10 cellular contexts compared by ENCODE assay signal in genomic region chr6:36493859-36494258, GRCh38. TPM values are rescaled to one million over a fixed set of nuclear protein-coding genes. Genes with fewer than 3 reads are reported as not detected.
DNase-seq lines count a peak whose midpoint lies in the region; ATAC-seq and TF ChIP-seq lines count a peak whose summit lies in the region.
"Had no signal": no experiment of that assay in that cellular context is flagged by ENCODE, and none has a peak within 500 bp of the region (broad histone marks: within the 10 kb centered on the region; RNA-seq: fewer than 3 reads in every experiment).

No MANE protein-coding gene starts in this region.

- intact Hi-C loops in activated B cell treated with CpG ODN at 0.5 μM for 24 hours (cut with micrococcal nuclease) (no loop called here), colonic mucosa (cut with DNase I) (no loop called here)

- H3K79me1 ChIP-seq in H9 (ENCODE audit: insufficient read depth, low read depth, low read length, poor library complexity, severe bottlenecking) = no peaks in the 10 kb centered on the region

- H3K27ac ChIP-seq in H9 (ENCODE audit: insufficient read length, low read depth, low read length) (no peak overlapping the region), colonic mucosa (no peak overlapping the region)

- peaks cover 10 to 48% (median 37%) of the 10 kb centered on the region in 3 experiments; a peak in 6 of 7 replicates for H3K36me3 Mint-ChIP-seq in H9 (ENCODE audit: insufficient read depth in 1 of 3, low read depth in 3 of 3)
- H3K36me3 Mint-ChIP-seq in activated B cell treated with CpG ODN at 0.5 μM for 24 hours (ENCODE audit: low read depth) = peaks cover 76% of the 10 kb centered on the region

- peak overlapping the region in 2 of 3 experiments; percentile 17 to 72; a peak in 4 of 7 replicates for H3K27ac Mint-ChIP-seq in H9
- H3K27ac Mint-ChIP-seq in activated B cell treated with CpG ODN at 0.5 μM for 24 hours = peak overlapping the region; percentile 13

- H3K9me3 ChIP-seq in H9 (ENCODE audit: control insufficient read depth, low read depth, low read length) = no peaks in the 10 kb centered on the region
- no peaks in the 10 kb centered on the region for H3K9me3 ChIP-seq in colonic mucosa
- H3K9me3 ChIP-seq: BE2C had no signal

- H3K4me3 ChIP-seq in AG09309 (ENCODE audit: control insufficient read depth, low read depth, low read length) = no peak overlapping the region
- no peak overlapping the region for H3K4me3 ChIP-seq in fibroblast of villous mesenchyme (ENCODE audit: low read depth, low read length)
- no peak overlapping the region for H3K4me3 ChIP-seq in colonic mucosa

- no CpG with 5 or more reads among the region's 2 CpGs for WGBS in H9 (ENCODE audit: extremely low coverage, insufficient read length, low lambda C conversion rate)

- H3K9me3 Mint-ChIP-seq in H9 (no peaks in the 10 kb centered on the region), activated B cell treated with CpG ODN at 0.5 μM for 24 hours (no peaks in the 10 kb centered on the region)

- DNase-seq in AG09309 (ENCODE audit: low read depth) = peak; percentile 17
- no peak for DNase-seq in H9
- no peak for DNase-seq in activated B cell treated with CpG ODN at 0.5 μM for 24 hours
- DNase-seq in fibroblast of villous mesenchyme (ENCODE audit: low read depth) = peak; percentile 22
- no peak for DNase-seq in activated effector memory CD4-positive, alpha-beta T cell treated with anti-CD3 and anti-CD28 coated beads, Interleukin-2, amount 50 U/mL, for 16 hours
- no peak for DNase-seq in globus pallidus (ENCODE audit: low spot score)
- DNase-seq in colonic mucosa = no peak
- DNase-seq: BE2C had no signal

- no peak for ATAC-seq in activated B cell treated with CpG ODN at 0.5 μM for 24 hours (ENCODE audit: low read depth)
- ATAC-seq in HG02870 (IDR thresholded peaks at IDR 0.05; ENCODE audit: unreplicated experiment) = no peak

- H3K56ac ChIP-seq in H9 (ENCODE audit: insufficient read length, low read depth, low read length) = no peak overlapping the region

- H3K4ac ChIP-seq in H9 (ENCODE audit: low read depth, low read length) = no peak overlapping the region

- H4K20me1 ChIP-seq in H9 (ENCODE audit: control insufficient read depth, insufficient read depth, insufficient read length) = no peaks in the 10 kb centered on the region

- H3K14ac ChIP-seq in H9 (ENCODE audit: insufficient read depth, low read length) = no peak overlapping the region

- H4K91ac ChIP-seq in H9 (ENCODE audit: insufficient read length, low read depth, low read length) = no peak overlapping the region

- no peaks in the 10 kb centered on the region for H3K27me3 Mint-ChIP-seq in H9 (ENCODE audit: low read depth)
- H3K27me3 Mint-ChIP-seq in activated B cell treated with CpG ODN at 0.5 μM for 24 hours = no peaks in the 10 kb centered on the region

- H3K18ac ChIP-seq in H9 (ENCODE audit: insufficient read length, low read depth, low read length) = no peak overlapping the region

- CTCF ChIA-PET in activated B cell treated with CpG ODN at 0.5 μM for 24 hours (lab: Charles Lee) = no interaction called here

- TF ChIP-seq CTCF in AG09309 (IDR thresholded peaks at IDR 0.05; ENCODE audit: control insufficient read depth, insufficient read depth, low read depth, low read length, missing control alignments) (no peak), H9 (conservative IDR thresholded peaks at IDR 0.05) (no peak), activated B cell treated with CpG ODN at 0.5 μM for 24 hours (IDR thresholded peaks at IDR 0.05) (no peak), fibroblast of villous mesenchyme (IDR thresholded peaks at IDR 0.05; ENCODE audit: insufficient read depth, low read depth, low read length) (no peak), colonic mucosa (IDR thresholded peaks at IDR 0.05) (no peak)

- H3K4me1 Mint-ChIP-seq in H9 = peaks cover 18 to 25% of the 10 kb centered on the region in 2 experiments
- no peaks in the 10 kb centered on the region for H3K4me1 Mint-ChIP-seq in activated B cell treated with CpG ODN at 0.5 μM for 24 hours

- H2BK120ac ChIP-seq in H9 (ENCODE audit: low read depth, low read length, poor library complexity, severe bottlenecking) = no peak overlapping the region

- H3K23me2 ChIP-seq in H9 (ENCODE audit: insufficient read length, low read depth, low read length, poor library complexity, severe bottlenecking) = no peaks in the 10 kb centered on the region

- no peak overlapping the region for H4K5ac ChIP-seq in H9 (ENCODE audit: insufficient read length, low read depth, low read length)

- H2BK15ac ChIP-seq in H9 (ENCODE audit: low read depth, low read length) = no peak overlapping the region

- no peak overlapping the region for H2AFZ ChIP-seq in H9 (ENCODE audit: low read length)

- peaks cover 4% of the 10 kb centered on the region for H3K36me3 ChIP-seq in colonic mucosa

- H3T11ph ChIP-seq in H9 (ENCODE audit: low read length) = no peak overlapping the region

- H3K23ac ChIP-seq in H9 (ENCODE audit: insufficient read length, low read depth, low read length) = no peak overlapping the region

- H2BK12ac ChIP-seq in H9 (ENCODE audit: insufficient read length, low read depth, low read length) = no peak overlapping the region

- H3K4me3 Mint-ChIP-seq in H9 = no peak overlapping the region
- H3K4me3 Mint-ChIP-seq in activated B cell treated with CpG ODN at 0.5 μM for 24 hours = no peak overlapping the region

- no peak overlapping the region for H2BK5ac ChIP-seq in H9 (ENCODE audit: insufficient read length, low read length)

- H3K4me1 ChIP-seq in H9 (ENCODE audit: insufficient read depth, low read length) = no peaks in the 10 kb centered on the region
- H3K4me1 ChIP-seq in colonic mucosa = no peaks in the 10 kb centered on the region
- H3K4me1 ChIP-seq: BE2C had no signal

- no peaks in the 10 kb centered on the region for H3K79me2 ChIP-seq in H9 (ENCODE audit: insufficient read depth, low read length)

- H2BK20ac ChIP-seq in H9 (ENCODE audit: low read depth, low read length, poor library complexity, severe bottlenecking) = no peak overlapping the region

- no peak overlapping the region for H2AK5ac ChIP-seq in H9 (ENCODE audit: insufficient read length, low read length)

- H3K9ac ChIP-seq in H9 (ENCODE audit: extremely low read depth, insufficient read length, low read length) (no peak overlapping the region), colonic mucosa (ENCODE audit: low read depth in 2 of 2, low read length in 2 of 2) (no peak overlapping the region)

- H3K27me3 ChIP-seq in H9 (ENCODE audit: insufficient read depth, low read length) (no peaks in the 10 kb centered on the region), colonic mucosa (no peaks in the 10 kb centered on the region)
- H3K27me3 ChIP-seq: BE2C had no signal

- no peak overlapping the region for H4K8ac ChIP-seq in H9 (replicated peaks; ENCODE audit: insufficient read length, low read depth, low read length)

- H3K4me2 ChIP-seq in H9 (ENCODE audit: insufficient read depth, insufficient read length, low read length) = no peak overlapping the region

- POLR2A ChIA-PET in activated B cell treated with CpG ODN at 0.5 μM for 24 hours (lab: Charles Lee) = no interaction called here

RNA-seq across cellular contexts. Expression of gene KCTD20, which starts 51.1 kb away (rescaled TPM):
- total RNA-seq in H9 (2021) (22.2 and 22.6 TPM in 2 replicates), activated B cell treated with CpG ODN at 0.5 μM for 24 hours (45.5 and 48.1 TPM in 2 replicates), fibroblast of villous mesenchyme (116 and 143 TPM in 2 replicates), colonic mucosa (10 to 100 TPM; 23.8 to 34.9 TPM)

RNA-seq across cellular contexts. Expression of gene PXT1, which starts 51.2 kb away (rescaled TPM):
- total RNA-seq in H9 (2021) (not detected in 2 replicates), activated B cell treated with CpG ODN at 0.5 μM for 24 hours (0.11 and 0.22 TPM in 2 replicates), fibroblast of villous mesenchyme (under 0.01 and 0.43 TPM in 2 replicates), colonic mucosa (not detected)
- total RNA-seq: subcutaneous adipose tissue had no signal

RNA-seq across cellular contexts. Expression of gene STK38, which starts 53.4 kb away (rescaled TPM):
- 17.5 TPM in 2 replicates for total RNA-seq in H9 (2021)
- total RNA-seq in activated B cell treated with CpG ODN at 0.5 μM for 24 hours = 23.2 and 26.1 TPM in 2 replicates
- total RNA-seq in fibroblast of villous mesenchyme = 32.9 and 55.3 TPM in 2 replicates
- total RNA-seq in colonic mucosa = 10 to 100 TPM; 55.9 to 83.4 TPM

Comparison
In these comparisons a context has a peak if more than half of its experiments do, and no peak if none do; other contexts are left out.
1. DNase-seq: peak in AG09309 (single experiment) and fibroblast of villous mesenchyme (single experiment); none in H9 (single experiment), activated B cell treated with CpG ODN at 0.5 μM for 24 hours (single experiment), activated effector memory CD4-positive, alpha-beta T cell treated with anti-CD3 and anti-CD28 coated beads, Interleukin-2, amount 50 U/mL, for 16 hours (single experiment), globus pallidus (single experiment) and colonic mucosa (single experiment).